ENCODE assay signal across 7 cellular contexts in the genomic region with DNA sequence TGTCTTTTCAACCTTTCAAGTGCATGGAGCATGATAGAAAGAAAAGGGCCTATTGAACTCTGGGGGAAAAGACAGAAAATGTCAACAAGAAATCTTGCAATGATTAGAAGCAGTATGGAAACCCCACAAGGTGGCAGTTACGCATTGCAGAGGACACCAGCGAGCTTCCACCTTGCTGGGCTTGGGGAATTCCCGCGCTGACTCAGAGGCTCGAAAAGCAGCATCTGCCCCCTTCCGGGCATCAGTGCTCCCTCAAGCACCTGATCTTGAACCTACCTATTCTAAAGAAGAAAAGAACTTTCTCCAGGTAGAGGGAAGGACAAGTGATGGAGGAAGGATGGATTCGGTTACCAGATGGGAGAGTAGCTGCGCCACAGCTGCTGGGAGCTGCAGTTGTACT. TPM values are rescaled to one million over a fixed set of nuclear protein-coding genes. Genes with fewer than 3 reads are reported as not detected.
"Had no signal": no experiment of that assay in that cellular context is flagged by ENCODE, and none has a peak within 500 bp of the region (broad histone marks: within the 10 kb centered on the region; RNA-seq: fewer than 3 reads in every experiment).

No MANE protein-coding gene starts in this region.

RNA-seq across cellular contexts. Expression of a gene that starts 35.3 kb away (rescaled TPM):
- total RNA-seq: GM23248, H4, H7, HFFc6, HT1080, IMR-90, K562 had no signal
